1 cellular context compared by ENCODE assay signal in genomic region chr4:7684294-7684693, GRCh38.
TF ChIP-seq lines count a peak whose summit lies in the region.

No MANE protein-coding gene starts in this region.

TF ChIP-seq in SK-N-SH, 30 proteins besides CTCF, POLR2A, EP300 and RAD21 (continued from another document):
- TF ChIP-seq REST (IDR thresholded peaks at IDR 0.05; ENCODE audit: low read depth, low read length) (no peak), RXRA (IDR thresholded peaks at IDR 0.05; ENCODE audit: borderline replicate concordance, low read depth) (no peak), NRF1 (IDR thresholded peaks at IDR 0.05; ENCODE audit: low read depth, low read length) (no peak), TCF12 (IDR thresholded peaks at IDR 0.05) (no peak), FOXM1 (IDR thresholded peaks at IDR 0.05; ENCODE audit: low read depth) (no peak), MXI1 (IDR thresholded peaks at IDR 0.05; ENCODE audit: low read depth, low read length) (no peak)
